In the genomic region with DNA sequence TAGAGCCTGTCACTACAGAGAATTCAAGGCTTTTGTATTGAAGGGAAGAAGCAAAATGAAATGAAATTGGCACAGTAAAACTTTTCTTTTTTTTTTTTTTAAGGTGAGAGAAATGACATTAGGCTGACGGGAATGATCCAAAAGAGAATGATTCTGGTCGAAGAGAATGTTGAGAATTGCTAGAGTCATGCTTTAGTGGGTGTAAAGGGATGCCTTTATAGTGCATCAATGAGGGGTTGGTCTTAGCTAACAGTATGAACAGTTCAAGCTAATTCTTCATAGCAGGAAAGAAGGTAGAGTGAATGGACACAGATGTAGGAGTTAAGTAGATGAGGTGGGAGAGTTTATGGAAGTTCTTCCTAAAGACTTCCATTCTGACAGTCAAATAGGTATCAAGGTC, we compare ENCODE assay signal across 1 cellular context.
TF ChIP-seq lines count a peak whose summit lies in the region.

No MANE protein-coding gene starts in this region.

TF ChIP-seq in H1, 55 proteins besides CTCF, POLR2A, EP300 and RAD21 (continued from another document):
- no peak for TF ChIP-seq POLR2AphosphoS5 (IDR thresholded peaks at IDR 0.05; ENCODE audit: low read depth, low read length)
- TF ChIP-seq TBP (IDR thresholded peaks at IDR 0.05; ENCODE audit: low read depth, low read length) = no peak
- no peak for TF ChIP-seq GTF2F1 (IDR thresholded peaks at IDR 0.05; ENCODE audit: borderline replicate concordance, low read depth, low read length)
- TF ChIP-seq HDAC2 (IDR thresholded peaks at IDR 0.05; ENCODE audit: borderline replicate concordance in 1 of 2, low read depth in 2 of 2, low read length in 2 of 2) = no peak
- TF ChIP-seq, protein P1, sequence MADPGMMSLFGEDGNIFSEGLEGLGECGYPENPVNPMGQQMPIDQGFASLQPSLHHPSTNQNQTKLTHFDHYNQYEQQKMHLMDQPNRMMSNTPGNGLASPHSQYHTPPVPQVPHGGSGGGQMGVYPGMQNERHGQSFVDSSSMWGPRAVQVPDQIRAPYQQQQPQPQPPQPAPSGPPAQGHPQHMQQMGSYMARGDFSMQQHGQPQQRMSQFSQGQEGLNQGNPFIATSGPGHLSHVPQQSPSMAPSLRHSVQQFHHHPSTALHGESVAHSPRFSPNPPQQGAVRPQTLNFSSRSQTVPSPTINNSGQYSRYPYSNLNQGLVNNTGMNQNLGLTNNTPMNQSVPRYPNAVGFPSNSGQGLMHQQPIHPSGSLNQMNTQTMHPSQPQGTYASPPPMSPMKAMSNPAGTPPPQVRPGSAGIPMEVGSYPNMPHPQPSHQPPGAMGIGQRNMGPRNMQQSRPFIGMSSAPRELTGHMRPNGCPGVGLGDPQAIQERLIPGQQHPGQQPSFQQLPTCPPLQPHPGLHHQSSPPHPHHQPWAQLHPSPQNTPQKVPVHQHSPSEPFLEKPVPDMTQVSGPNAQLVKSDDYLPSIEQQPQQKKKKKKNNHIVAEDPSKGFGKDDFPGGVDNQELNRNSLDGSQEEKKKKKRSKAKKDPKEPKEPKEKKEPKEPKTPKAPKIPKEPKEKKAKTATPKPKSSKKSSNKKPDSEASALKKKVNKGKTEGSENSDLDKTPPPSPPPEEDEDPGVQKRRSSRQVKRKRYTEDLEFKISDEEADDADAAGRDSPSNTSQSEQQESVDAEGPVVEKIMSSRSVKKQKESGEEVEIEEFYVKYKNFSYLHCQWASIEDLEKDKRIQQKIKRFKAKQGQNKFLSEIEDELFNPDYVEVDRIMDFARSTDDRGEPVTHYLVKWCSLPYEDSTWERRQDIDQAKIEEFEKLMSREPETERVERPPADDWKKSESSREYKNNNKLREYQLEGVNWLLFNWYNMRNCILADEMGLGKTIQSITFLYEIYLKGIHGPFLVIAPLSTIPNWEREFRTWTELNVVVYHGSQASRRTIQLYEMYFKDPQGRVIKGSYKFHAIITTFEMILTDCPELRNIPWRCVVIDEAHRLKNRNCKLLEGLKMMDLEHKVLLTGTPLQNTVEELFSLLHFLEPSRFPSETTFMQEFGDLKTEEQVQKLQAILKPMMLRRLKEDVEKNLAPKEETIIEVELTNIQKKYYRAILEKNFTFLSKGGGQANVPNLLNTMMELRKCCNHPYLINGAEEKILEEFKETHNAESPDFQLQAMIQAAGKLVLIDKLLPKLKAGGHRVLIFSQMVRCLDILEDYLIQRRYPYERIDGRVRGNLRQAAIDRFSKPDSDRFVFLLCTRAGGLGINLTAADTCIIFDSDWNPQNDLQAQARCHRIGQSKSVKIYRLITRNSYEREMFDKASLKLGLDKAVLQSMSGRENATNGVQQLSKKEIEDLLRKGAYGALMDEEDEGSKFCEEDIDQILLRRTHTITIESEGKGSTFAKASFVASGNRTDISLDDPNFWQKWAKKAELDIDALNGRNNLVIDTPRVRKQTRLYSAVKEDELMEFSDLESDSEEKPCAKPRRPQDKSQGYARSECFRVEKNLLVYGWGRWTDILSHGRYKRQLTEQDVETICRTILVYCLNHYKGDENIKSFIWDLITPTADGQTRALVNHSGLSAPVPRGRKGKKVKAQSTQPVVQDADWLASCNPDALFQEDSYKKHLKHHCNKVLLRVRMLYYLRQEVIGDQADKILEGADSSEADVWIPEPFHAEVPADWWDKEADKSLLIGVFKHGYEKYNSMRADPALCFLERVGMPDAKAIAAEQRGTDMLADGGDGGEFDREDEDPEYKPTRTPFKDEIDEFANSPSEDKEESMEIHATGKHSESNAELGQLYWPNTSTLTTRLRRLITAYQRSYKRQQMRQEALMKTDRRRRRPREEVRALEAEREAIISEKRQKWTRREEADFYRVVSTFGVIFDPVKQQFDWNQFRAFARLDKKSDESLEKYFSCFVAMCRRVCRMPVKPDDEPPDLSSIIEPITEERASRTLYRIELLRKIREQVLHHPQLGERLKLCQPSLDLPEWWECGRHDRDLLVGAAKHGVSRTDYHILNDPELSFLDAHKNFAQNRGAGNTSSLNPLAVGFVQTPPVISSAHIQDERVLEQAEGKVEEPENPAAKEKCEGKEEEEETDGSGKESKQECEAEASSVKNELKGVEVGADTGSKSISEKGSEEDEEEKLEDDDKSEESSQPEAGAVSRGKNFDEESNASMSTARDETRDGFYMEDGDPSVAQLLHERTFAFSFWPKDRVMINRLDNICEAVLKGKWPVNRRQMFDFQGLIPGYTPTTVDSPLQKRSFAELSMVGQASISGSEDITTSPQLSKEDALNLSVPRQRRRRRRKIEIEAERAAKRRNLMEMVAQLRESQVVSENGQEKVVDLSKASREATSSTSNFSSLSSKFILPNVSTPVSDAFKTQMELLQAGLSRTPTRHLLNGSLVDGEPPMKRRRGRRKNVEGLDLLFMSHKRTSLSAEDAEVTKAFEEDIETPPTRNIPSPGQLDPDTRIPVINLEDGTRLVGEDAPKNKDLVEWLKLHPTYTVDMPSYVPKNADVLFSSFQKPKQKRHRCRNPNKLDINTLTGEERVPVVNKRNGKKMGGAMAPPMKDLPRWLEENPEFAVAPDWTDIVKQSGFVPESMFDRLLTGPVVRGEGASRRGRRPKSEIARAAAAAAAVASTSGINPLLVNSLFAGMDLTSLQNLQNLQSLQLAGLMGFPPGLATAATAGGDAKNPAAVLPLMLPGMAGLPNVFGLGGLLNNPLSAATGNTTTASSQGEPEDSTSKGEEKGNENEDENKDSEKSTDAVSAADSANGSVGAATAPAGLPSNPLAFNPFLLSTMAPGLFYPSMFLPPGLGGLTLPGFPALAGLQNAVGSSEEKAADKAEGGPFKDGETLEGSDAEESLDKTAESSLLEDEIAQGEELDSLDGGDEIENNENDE (IDR thresholded peaks at IDR 0.05; ENCODE audit: insufficient replicate concordance, low read length) = no peak
- TF ChIP-seq SIX5 (IDR thresholded peaks at IDR 0.05; ENCODE audit: low read depth, low read length) = no peak
- no peak for TF ChIP-seq SUZ12 (IDR thresholded peaks at IDR 0.05; ENCODE audit: low read length)
- no peak for TF ChIP-seq ZNF274 (IDR thresholded peaks at IDR 0.05; ENCODE audit: borderline replicate concordance, extremely low read depth, low read length)
- TF ChIP-seq YY1 (IDR thresholded peaks at IDR 0.05; ENCODE audit: low read depth, low read length) = no peak
